ENCODE assay signal across 19 cellular contexts in the genomic region with DNA sequence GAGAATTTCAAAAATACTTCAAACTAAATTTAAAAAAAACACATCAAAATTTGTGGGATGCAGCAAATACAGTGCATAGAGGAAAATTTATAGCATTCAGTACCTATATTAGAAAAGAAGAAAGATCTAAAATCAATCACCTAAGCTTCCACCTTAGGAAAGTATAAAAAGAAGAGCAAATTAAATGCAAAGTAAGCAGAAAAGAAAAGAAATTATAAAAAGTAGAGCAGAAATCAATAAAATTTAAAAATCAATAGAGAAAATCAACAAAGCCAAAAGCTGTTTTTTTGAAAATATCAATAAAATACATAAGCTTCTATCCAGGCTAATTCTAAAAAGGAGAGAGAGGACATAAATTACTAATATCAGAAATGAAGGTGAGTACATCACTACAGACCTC.
DNase-seq lines count a peak whose midpoint lies in the region; ATAC-seq, FAIRE-seq and TF ChIP-seq lines count a peak whose summit lies in the region.
"Had no signal": no experiment of that assay in that cellular context is flagged by ENCODE, and none has a peak within 500 bp of the region (broad histone marks: within the 10 kb centered on the region; RNA-seq: fewer than 3 reads in every experiment).

No MANE protein-coding gene starts in this region.

- H2AFZ ChIP-seq in IMR-90 (replicated peaks; ENCODE audit: low read length, poor library complexity) = no peak overlapping the region
- H2AFZ ChIP-seq in K562 (ENCODE audit: low read depth, low read length) = no peak overlapping the region

- no peak overlapping the region for H2AK9ac ChIP-seq in IMR-90 (replicated peaks; ENCODE audit: low read depth, low read length, poor library complexity)

- no peak for ATAC-seq in A549
- no peak for ATAC-seq in IMR-90 (ENCODE audit: low read depth)
- ATAC-seq in K562 = no peak
- ATAC-seq: CD8-positive, alpha-beta T cell had no signal

- TF ChIP-seq RAD21 in A549 (conservative IDR thresholded peaks at IDR 0.05 in 1 of 2, IDR thresholded peaks at IDR 0.05 in 1 of 2) = no peak
- TF ChIP-seq RAD21 in IMR-90 (IDR thresholded peaks at IDR 0.05; ENCODE audit: low read length) = no peak
- TF ChIP-seq RAD21 in K562 (CRISPR knock-in tag; conservative IDR thresholded peaks at IDR 0.05 in 1 of 2, IDR thresholded peaks at IDR 0.05 in 1 of 2) = no peak

- H4K20me1 ChIP-seq in IMR-90 (ENCODE audit: insufficient read depth, low read length) (no peaks in the 10 kb centered on the region), K562 (replicated peaks; ENCODE audit: control insufficient read depth, insufficient read depth, low read length) (no peaks in the 10 kb centered on the region)
- H4K20me1 ChIP-seq: BLaER1 treated with 17β-estradiol and CSF1 and Interleukin-3, amounts not matched to agents 10 nM and 100 nM had no signal

- no peak overlapping the region for H2AK5ac ChIP-seq in IMR-90 (ENCODE audit: low read depth, low read length)

- no peak for FAIRE-seq in A549 (lab: Jason Lieb, UNC)
- no peak for FAIRE-seq in K562 (lab: Jason Lieb, UNC)
- FAIRE-seq: A204.1, G401.6, GM12891, GM19239 had no signal

- no peaks in the 10 kb centered on the region for H3K9me1 ChIP-seq in IMR-90 (ENCODE audit: insufficient read depth, low read length)
- no peaks in the 10 kb centered on the region for H3K9me1 ChIP-seq in K562 (ENCODE audit: control insufficient read depth, insufficient read depth, low read length)

- H3K36me3 ChIP-seq in IMR-90 (ENCODE audit: control insufficient read depth, insufficient read depth, low read length) (no peaks in the 10 kb centered on the region), K562 (ENCODE audit: control insufficient read depth, insufficient read depth, low read length) (no peaks in the 10 kb centered on the region)
- H3K36me3 ChIP-seq: BLaER1 treated with 17β-estradiol and CSF1 and Interleukin-3, amounts not matched to agents 10 nM and 100 nM had no signal

- H3K4me2 ChIP-seq in A549 = no peak overlapping the region
- H3K4me2 ChIP-seq in IMR-90 (ENCODE audit: low read depth, low read length) = no peak overlapping the region
- H3K4me2 ChIP-seq in K562 (ENCODE audit: insufficient read depth, low read length) = no peak overlapping the region
- H3K4me2 ChIP-seq: BLaER1 treated with 17β-estradiol and CSF1 and Interleukin-3, amounts not matched to agents 10 nM and 100 nM had no signal

- no peak overlapping the region for H3K9ac ChIP-seq in IMR-90 (ENCODE audit: low read depth, low read length)
- H3K9ac ChIP-seq in K562 (ENCODE audit: insufficient read depth in 1 of 2, low read depth in 2 of 2, low read length in 2 of 2) = no peak overlapping the region
- H3K9ac ChIP-seq: BLaER1 treated with 17β-estradiol and CSF1 and Interleukin-3, amounts not matched to agents 10 nM and 100 nM had no signal

- H3K14ac ChIP-seq in IMR-90 (replicated peaks; ENCODE audit: low read depth, low read length) = no peak overlapping the region

- no peak overlapping the region for H2BK120ac ChIP-seq in IMR-90 (ENCODE audit: low read depth, low read length)

- POLR2A ChIA-PET in A549 (lab: Yijun Ruan, JAX) = no interaction called here
- POLR2A ChIA-PET in IMR-90 (lab: Charles Lee; ENCODE audit: unreplicated experiment) = no interaction called here
- POLR2A ChIA-PET in K562 (lab: Yijun Ruan, JAX) = no interaction called here

- no peak overlapping the region for H3K4ac ChIP-seq in IMR-90 (ENCODE audit: low read depth, low read length)

- H3K27me3 ChIP-seq in IMR-90 (ENCODE audit: control insufficient read depth, insufficient read depth, low read length) = no peaks in the 10 kb centered on the region
- no peaks in the 10 kb centered on the region for H3K27me3 ChIP-seq in K562 (ENCODE audit: control insufficient read depth in 2 of 2, insufficient read depth in 2 of 2, low read length in 2 of 2)
- H3K27me3 ChIP-seq: BLaER1 treated with 17β-estradiol and CSF1 and Interleukin-3, amounts not matched to agents 10 nM and 100 nM had no signal

- no peak overlapping the region for H3K18ac ChIP-seq in IMR-90 (ENCODE audit: low read depth, low read length)

- CTCF ChIA-PET in A549 (lab: Yijun Ruan, JAX) (interaction anchor here (1.0 kb wide), 1 partner anchor 255 kb away, joined by 5 read pairs; a partner anchor contains a TSS), IMR-90 (lab: Yijun Ruan, JAX) (no interaction called here), K562 (lab: Yijun Ruan, JAX; ENCODE audit: low intra/inter-chr PET ratio) (no interaction called here)

- intact Hi-C loops in IMR-90 (cut with micrococcal nuclease) = no loop called here
- intact Hi-C loops in K562 (cut with micrococcal nuclease) = no loop called here

- H4K8ac ChIP-seq in IMR-90 (ENCODE audit: low read depth in 2 of 2, low read length in 2 of 2) = no peak overlapping the region

- TF ChIP-seq POLR2A in A549 (IDR thresholded peaks at IDR 0.05; ENCODE audit: low read length) = no peak
- no peak for TF ChIP-seq POLR2A in IMR-90 (IDR thresholded peaks at IDR 0.05; ENCODE audit: low read depth, low read length)
- no peak for TF ChIP-seq POLR2A in K562 (conservative IDR thresholded peaks at IDR 0.05)

- dilution Hi-C loops in IMR-90 (cut with HindIII; ENCODE audit: low sequenced_read_pairs, unreplicated experiment) = loop anchor here (10.0 kb wide), 1 partner anchor 474 kb away; no protein-coding TSS in a partner anchor

- no peak overlapping the region for H3K56ac ChIP-seq in IMR-90 (ENCODE audit: extremely low read depth, insufficient read depth, low read length)

- no peaks in the 10 kb centered on the region for H3K79me2 ChIP-seq in K562 (ENCODE audit: control insufficient read depth, insufficient read depth, low read length)

- no peak for DNase-seq in A549 (ENCODE audit: low read depth in 1 of 2, low spot score in 1 of 2)
- no peak for DNase-seq in IMR-90
- no peak for DNase-seq in K562 (ENCODE audit: extremely low read depth in 1 of 4, low spot score in 3 of 4)
- DNase-seq in stimulated activated naive CD4-positive, alpha-beta T cell (lab: John Stamatoyannopoulos, UW) = no peak
- no peak for DNase-seq in middle frontal gyrus (ENCODE audit: extremely low spot score, low spot score)
- DNase-seq: 8988T; AML-193; Caco-2; Calu3; CD4-positive, alpha-beta T cell; CD8-positive, alpha-beta T cell; DMS79 treated with DMSO at 0.1 percent for 48 hours; GF-D8 had no signal

- no peak overlapping the region for H4K91ac ChIP-seq in IMR-90 (ENCODE audit: insufficient read depth, low read depth, low read length)

- no peak overlapping the region for H2BK15ac ChIP-seq in IMR-90 (ENCODE audit: low read depth, low read length)

- TF ChIP-seq EP300 in A549 (IDR thresholded peaks at IDR 0.05) (no peak), K562 (IDR thresholded peaks at IDR 0.05; ENCODE audit: low read length) (no peak)

- H3K9me3 ChIP-seq in A549 = no peaks in the 10 kb centered on the region
- no peaks in the 10 kb centered on the region for H3K9me3 ChIP-seq in IMR-90 (ENCODE audit: control insufficient read depth, insufficient read depth, low read length)
- H3K9me3 ChIP-seq in K562 (replicated peaks; ENCODE audit: control insufficient read depth, insufficient read depth, low read depth, low read length) = no peaks in the 10 kb centered on the region
- H3K9me3 ChIP-seq: BLaER1 treated with 17β-estradiol and CSF1 and Interleukin-3, amounts not matched to agents 10 nM and 100 nM; Caco-2 had no signal

- H3K27ac ChIP-seq in A549 = no peak overlapping the region
- H3K27ac ChIP-seq in IMR-90 (ENCODE audit: insufficient read depth, low read length) = no peak overlapping the region
- H3K27ac ChIP-seq in K562 (ENCODE audit: extremely low read depth, low read depth, low read length) = no peak overlapping the region
- H3K27ac ChIP-seq: BLaER1 treated with 17β-estradiol and CSF1 and Interleukin-3, amounts not matched to agents 10 nM and 100 nM; C4-2B had no signal

- in situ Hi-C loops in IMR-90 (cut with MboI; ENCODE audit: low sequenced_read_pairs) (no loop called here), K562 (cut with MboI) (no loop called here)

- H4K5ac ChIP-seq in IMR-90 (ENCODE audit: low read depth, low read length) = no peak overlapping the region

- H3K4me1 ChIP-seq in A549 = peaks cover 23% of the 10 kb centered on the region
- no peaks in the 10 kb centered on the region for H3K4me1 ChIP-seq in IMR-90 (ENCODE audit: control insufficient read depth, insufficient read depth, low read length)
- H3K4me1 ChIP-seq in K562 (replicated peaks in 1 of 2; ENCODE audit: control insufficient read depth in 2 of 2, insufficient read depth in 2 of 2, low read length in 2 of 2) = no peaks in the 10 kb centered on the region
- H3K4me1 ChIP-seq: Caco-2 had no signal

- no peak overlapping the region for H3K4me3 ChIP-seq in A549
- H3K4me3 ChIP-seq in IMR-90 (ENCODE audit: insufficient read depth, low read depth, low read length) = no peak overlapping the region
- H3K4me3 ChIP-seq in K562 = no peak overlapping the region
- H3K4me3 ChIP-seq: BLaER1 treated with 17β-estradiol and CSF1 and Interleukin-3, amounts not matched to agents 10 nM and 100 nM had no signal

- H2BK20ac ChIP-seq in IMR-90 (ENCODE audit: low read depth, low read length) = no peak overlapping the region

- TF ChIP-seq CTCF in A549 (IDR thresholded peaks at IDR 0.05) (no peak), IMR-90 (conservative IDR thresholded peaks at IDR 0.05; ENCODE audit: low read depth, low read length) (no peak), K562 (IDR thresholded peaks at IDR 0.05 in 2 of 3, conservative IDR thresholded peaks at IDR 0.05 in 1 of 3; ENCODE audit: insufficient read depth in 2 of 3, low read depth in 1 of 3, low read length in 3 of 3) (no peak)

- no peaks in the 10 kb centered on the region for H3K79me1 ChIP-seq in IMR-90 (ENCODE audit: low read depth in 1 of 2, low read length in 2 of 2)

- BruUV-seq in IMR-90 (replicated peaks; lab: Mats Ljungman, UMichigan) (no TSS peak), K562 (replicated peaks; lab: Mats Ljungman, UMichigan) (no TSS peak)

- H3K23ac ChIP-seq in IMR-90 (ENCODE audit: low read depth, low read length) = no peak overlapping the region

- no peak overlapping the region for H2BK5ac ChIP-seq in IMR-90 (ENCODE audit: low read depth, low read length, poor library complexity, severe bottlenecking)

TF ChIP-seq in A549, 52 proteins besides CTCF, POLR2A, EP300 and RAD21:
- peak; percentile 80 for TF ChIP-seq MAFK (IDR thresholded peaks at IDR 0.05; ENCODE audit: partially characterized antibody)
- no peak for TF ChIP-seq HOXB5 (CRISPR knock-in tag; IDR thresholded peaks at IDR 0.05)

TF ChIP-seq in IMR-90, 13 proteins besides CTCF, POLR2A, EP300 and RAD21:
- TF ChIP-seq MAFK (IDR thresholded peaks at IDR 0.05; ENCODE audit: low read depth, low read length) = peak; percentile 81
- TF ChIP-seq FOS (IDR thresholded peaks at IDR 0.05; ENCODE audit: low read depth, low read length) = no peak
- TF ChIP-seq RFX5 (IDR thresholded peaks at IDR 0.05; ENCODE audit: low read depth, low read length) = no peak
- TF ChIP-seq MAZ (IDR thresholded peaks at IDR 0.05; ENCODE audit: borderline replicate concordance, low read depth, low read length) = no peak

TF ChIP-seq in K562, 482 proteins besides CTCF, POLR2A, EP300 and RAD21 (continues in another document):
- TF ChIP-seq MAFK (IDR thresholded peaks at IDR 0.05; ENCODE audit: low read length) (peak; percentile 50; the same call in 1 of the 2 replicates), ZNF3 (CRISPR knock-in tag; IDR thresholded peaks at IDR 0.05) (no peak)
